8 cellular contexts compared by ENCODE assay signal in genomic region chrX:130109429-130110378, GRCh38. TPM values are rescaled to one million over a fixed set of nuclear protein-coding genes. Genes with fewer than 3 reads are reported as not detected.
A peak's percentile ranks its signal among the peaks of the same experiment; 100 is the strongest.
DNase-seq lines count a peak whose midpoint lies in the region; ATAC-seq and TF ChIP-seq lines count a peak whose summit lies in the region.

No MANE protein-coding gene starts in this region.

- H3K4me1 Mint-ChIP-seq in activated T-helper 1 cell treated with anti-CD3 and anti-CD28 coated beads, Interleukin-12 subunit alpha, Interleukin-12 subunit beta, Interleukin-2, Interleukin-4 antibody, amounts not matched to agents 30 ng/mL and 10 ng/mL and 1 ng/mL, durations not matched to agents 14 hours and 24 hours and 36 hours (ENCODE audit: low read depth): peaks cover 21% of the 10 kb centered on the region

- no peaks in the 10 kb centered on the region for H3K9me3 Mint-ChIP-seq in activated T-helper 1 cell treated with anti-CD3 and anti-CD28 coated beads, Interleukin-12 subunit alpha, Interleukin-12 subunit beta, Interleukin-2, Interleukin-4 antibody, amounts not matched to agents 30 ng/mL and 10 ng/mL and 1 ng/mL, durations not matched to agents 14 hours and 24 hours and 36 hours

- H3K4me3 ChIP-seq in right cardiac atrium (ENCODE audit: low read length) (peak overlapping the region; percentile 79), smooth muscle cell (peak overlapping the region; percentile 76)

- TF ChIP-seq POLR2A in GM18505 (IDR thresholded peaks at IDR 0.05; ENCODE audit: borderline replicate concordance, extremely low read depth, insufficient read depth, insufficient read length): no peak

- H3K4me1 ChIP-seq in right cardiac atrium (ENCODE audit: control insufficient read depth, insufficient read depth, low read length) (peaks cover 6% of the 10 kb centered on the region), smooth muscle cell (ENCODE audit: low read depth) (peaks cover 4% of the 10 kb centered on the region)

- H3K79me2 ChIP-seq in smooth muscle cell (ENCODE audit: low read depth): peaks cover 10% of the 10 kb centered on the region

- peak overlapping the region; percentile 85 for H3K4me2 ChIP-seq in smooth muscle cell

- peaks cover 2% of the 10 kb centered on the region for H3K36me3 Mint-ChIP-seq in activated T-helper 1 cell treated with anti-CD3 and anti-CD28 coated beads, Interleukin-12 subunit alpha, Interleukin-12 subunit beta, Interleukin-2, Interleukin-4 antibody, amounts not matched to agents 30 ng/mL and 10 ng/mL and 1 ng/mL, durations not matched to agents 14 hours and 24 hours and 36 hours (ENCODE audit: low read depth)

- ATAC-seq in GM18505 (IDR thresholded peaks at IDR 0.05; ENCODE audit: unreplicated experiment) (peak; percentile 18), HG03196 (IDR thresholded peaks at IDR 0.05; ENCODE audit: unreplicated experiment) (peak; percentile 10), right cardiac atrium (peak; percentile 27 to 38), HG02970 (IDR thresholded peaks at IDR 0.05; ENCODE audit: low FRiP score, unreplicated experiment) (no peak)

- H3K27ac Mint-ChIP-seq in activated T-helper 1 cell treated with anti-CD3 and anti-CD28 coated beads, Interleukin-12 subunit alpha, Interleukin-12 subunit beta, Interleukin-2, Interleukin-4 antibody, amounts not matched to agents 30 ng/mL and 10 ng/mL and 1 ng/mL, durations not matched to agents 14 hours and 24 hours and 36 hours: peak overlapping the region; percentile 92

- H3K36me3 ChIP-seq in smooth muscle cell (ENCODE audit: low read depth): no peaks in the 10 kb centered on the region

- peak overlapping the region; percentile 94 for H3K9ac ChIP-seq in smooth muscle cell (ENCODE audit: low read depth)

- no peak overlapping the region for H2AFZ ChIP-seq in smooth muscle cell (ENCODE audit: low read depth)

- H3K27ac ChIP-seq in right cardiac atrium (ENCODE audit: low read length): peak overlapping the region; percentile 70
- peak overlapping the region; percentile 88 for H3K27ac ChIP-seq in smooth muscle cell (ENCODE audit: low read depth)

- peaks cover 29% of the 10 kb centered on the region for H4K20me1 ChIP-seq in smooth muscle cell (ENCODE audit: low read depth)

- H3K9me3 ChIP-seq in right cardiac atrium (ENCODE audit: control insufficient read depth, low read length) (no peaks in the 10 kb centered on the region), smooth muscle cell (replicated peaks; ENCODE audit: low read depth) (no peaks in the 10 kb centered on the region)

- H3F3A ChIP-seq in smooth muscle cell (ENCODE audit: low read depth): no peaks in the 10 kb centered on the region

- H3K27me3 ChIP-seq in right cardiac atrium (ENCODE audit: control insufficient read depth, insufficient read depth) (no peaks in the 10 kb centered on the region), smooth muscle cell (ENCODE audit: low read depth) (no peaks in the 10 kb centered on the region)

- no peaks in the 10 kb centered on the region for H3K27me3 Mint-ChIP-seq in activated T-helper 1 cell treated with anti-CD3 and anti-CD28 coated beads, Interleukin-12 subunit alpha, Interleukin-12 subunit beta, Interleukin-2, Interleukin-4 antibody, amounts not matched to agents 30 ng/mL and 10 ng/mL and 1 ng/mL, durations not matched to agents 14 hours and 24 hours and 36 hours (ENCODE audit: insufficient read depth)

- H3K4me3 Mint-ChIP-seq in activated T-helper 1 cell treated with anti-CD3 and anti-CD28 coated beads, Interleukin-12 subunit alpha, Interleukin-12 subunit beta, Interleukin-2, Interleukin-4 antibody, amounts not matched to agents 30 ng/mL and 10 ng/mL and 1 ng/mL, durations not matched to agents 14 hours and 24 hours and 36 hours: peak overlapping the region; percentile 93

- 5% methylated on average over 81 of the region's 81 CpGs for WGBS in right cardiac atrium
- 44% methylated on average over 69 of the region's 81 CpGs for WGBS in smooth muscle cell (ENCODE audit: low lambda C conversion rate)

- no peak for DNase-seq in activated T-helper 1 cell treated with anti-CD3 and anti-CD28 coated beads, Interleukin-12 subunit alpha, Interleukin-12 subunit beta, Interleukin-2, Interleukin-4 antibody, amounts not matched to agents 30 ng/mL and 10 ng/mL and 1 ng/mL, durations not matched to agents 14 hours and 24 hours and 36 hours (ENCODE audit: low spot score)
- peak in 2 of 3 donors; percentile 61 to 68 for DNase-seq in right cardiac atrium
- no peak for DNase-seq in smooth muscle cell (lab: John Stamatoyannopoulos, UW; ENCODE audit: unreplicated experiment)
- no peak for DNase-seq in NCI-H2029 treated with DMSO at 0.1 percent for 48 hours (lab: John Stamatoyannopoulos, UW)
- DNase-seq in foreskin melanocyte: no peak

- no peak for TF ChIP-seq CTCF in smooth muscle cell (IDR thresholded peaks at IDR 0.05; ENCODE audit: borderline replicate concordance, insufficient read depth, poor library complexity, severe bottlenecking)

- intact Hi-C loops in activated T-helper 1 cell treated with anti-CD3 and anti-CD28 coated beads, Interleukin-12 subunit alpha, Interleukin-12 subunit beta, Interleukin-2, Interleukin-4 antibody, amounts not matched to agents 30 ng/mL and 10 ng/mL and 1 ng/mL, durations not matched to agents 14 hours and 24 hours and 36 hours (cut with micrococcal nuclease): loop anchor here (1.0 kb wide), 3 partner anchors 11 to 27 kb away; no protein-coding TSS in a partner anchor
- intact Hi-C loops in right cardiac atrium (cut with DNase I): no loop called here

RNA-seq across cellular contexts. Expression of gene ELF4, which starts 0.6 kb away (rescaled TPM):
- 26.1 and 26.6 TPM in 2 replicates for total RNA-seq in activated T-helper 1 cell treated with anti-CD3 and anti-CD28 coated beads, Interleukin-12 subunit alpha, Interleukin-12 subunit beta, Interleukin-2, Interleukin-4 antibody, amounts not matched to agents 30 ng/mL and 10 ng/mL and 1 ng/mL, durations not matched to agents 14 hours and 24 hours and 36 hours
- 1 to 10 TPM; 3.1 to 5.6 (median 3.9) TPM for total RNA-seq in right cardiac atrium
- polyA plus RNA-seq in right cardiac atrium: 1.7 TPM
- total RNA-seq in smooth muscle cell: 12.0 and 12.1 TPM in 2 replicates
- 12.6 and 16.3 TPM in 2 replicates for polyA plus RNA-seq in smooth muscle cell

RNA-seq across cellular contexts. Expression of gene AIFM1, which starts 55.9 kb away (rescaled TPM):
- 46.0 and 50.2 TPM in 2 replicates for total RNA-seq in activated T-helper 1 cell treated with anti-CD3 and anti-CD28 coated beads, Interleukin-12 subunit alpha, Interleukin-12 subunit beta, Interleukin-2, Interleukin-4 antibody, amounts not matched to agents 30 ng/mL and 10 ng/mL and 1 ng/mL, durations not matched to agents 14 hours and 24 hours and 36 hours
- total RNA-seq in right cardiac atrium (100 to 1,000 TPM in 1 of 4 donors, 10 to 100 TPM in 3; 82.0 to 102 (median 89.9) TPM), smooth muscle cell (26.0 and 39.0 TPM in 2 replicates)
- polyA plus RNA-seq in right cardiac atrium (129 TPM), smooth muscle cell (32.5 and 35.8 TPM in 2 replicates)

Comparison
In these comparisons a context has a peak if more than half of its experiments do, and no peak if none do; other contexts are left out.
1. DNase-seq: peak in right cardiac atrium (2 of 3); none in activated T-helper 1 cell treated with anti-CD3 and anti-CD28 coated beads, Interleukin-12 subunit alpha, Interleukin-12 subunit beta, Interleukin-2, Interleukin-4 antibody, amounts not matched to agents 30 ng/mL and 10 ng/mL and 1 ng/mL, durations not matched to agents 14 hours and 24 hours and 36 hours (single experiment), smooth muscle cell (single experiment), NCI-H2029 treated with DMSO at 0.1 percent for 48 hours (single experiment) and foreskin melanocyte (single experiment).